ENCODE assay signal across 31 cellular contexts in genomic region chr4:13837228-13837627, GRCh38.
"Had no signal": no experiment of that assay in that cellular context is flagged by ENCODE, and none has a peak within 500 bp of the region (broad histone marks: within the 10 kb centered on the region; RNA-seq: fewer than 3 reads in every experiment).

No MANE protein-coding gene starts in this region.

- H3K36me3 ChIP-seq: Peyer's patch had no signal

- H3K9me3 ChIP-seq: Peyer's patch had no signal

- H3K4me3 ChIP-seq: K562, Peyer's patch had no signal

- H3K27me3 ChIP-seq: Peyer's patch had no signal

- DNase-seq: activated B cell treated with CpG ODN at 0.5 μM for 24 hours; activated CD4-positive, alpha-beta memory T cell treated with anti-CD3 and anti-CD28 coated beads for 36 hours; activated CD4-positive, alpha-beta T cell treated with anti-CD3 and anti-CD28 coated beads for 4 hours; activated CD4-positive, alpha-beta T cell treated with anti-CD3 and anti-CD28 coated beads, Interleukin-2, amount 50 U/mL, for 1 hour; activated CD4-positive, CD25-positive, alpha-beta regulatory T cell treated with anti-CD3 and anti-CD28 coated beads, Interleukin-2, amount 50 U/mL, for 72 hours; activated CD8-positive, alpha-beta memory T cell treated with anti-CD3 and anti-CD28 coated beads, Interleukin-2, amount 50 U/mL, for 4 hours; activated gamma-delta T cell treated with Interleukin-2 at 50 U/mL for 16 hours; activated naive CD4-positive, alpha-beta T cell treated with anti-CD3 and anti-CD28 coated beads for 36 hours; activated T-cell treated with anti-CD3 and anti-CD28 coated beads for 4 hours; activated T-cell treated with anti-CD3 and anti-CD28 coated beads, Interleukin-2, amount 50 U/mL, for 4 hours; anterior cingulate cortex; NCI-H1105; NCI-H1436; NCI-H1694; NCI-H1930; NCI-H2081 treated with DMSO at 0.1 percent for 48 hours; NCI-H226; NCI-H446 treated with DMSO at 0.1 percent for 48 hours; NCI-H524; NCI-H69; Peyer's patch; RPMI8226; SIG-M5; SW 1271; T-helper 1 cell; T-helper 2 cell; T-helper 9 cell had no signal

- H3K27ac ChIP-seq: Peyer's patch, VCaP had no signal

- H3K4me1 ChIP-seq: Peyer's patch had no signal

- ATAC-seq: activated naive CD4-positive, alpha-beta T cell treated with anti-CD3 and anti-CD28 coated beads, Interleukin-2, amount 50 U/mL, for 72 hours; activated T-cell treated with anti-CD3 and anti-CD28 coated beads, Interleukin-2, amount 50 U/mL, for 4 hours; K562; PC-3 had no signal
